7 cellular contexts compared by ENCODE assay signal in genomic region chr11:3581389-3581725, GRCh38.
DNase-seq lines count a peak whose midpoint lies in the region; ATAC-seq and TF ChIP-seq lines count a peak whose summit lies in the region.
"Not testable (repeated sequence)": the region's sequence is repeated elsewhere in the genome, so short reads cannot be mapped to it uniquely, and the experiment has no call there.

No MANE protein-coding gene starts in this region.

- H3K79me2 ChIP-seq in parathyroid adenoma: not testable (repeated sequence)

- H3K36me3 Mint-ChIP-seq in CD8-positive, alpha-beta memory T cell; IgD-negative memory B cell; T-helper 2 cell treated with Interferon-gamma antibody and Interleukin-4, amounts not matched to agents 5 μg/mL and 100 μg/mL, for 36 hours (ENCODE audit: low read depth); activated T-helper 1 cell treated with anti-CD3 and anti-CD28 coated beads, Interleukin-12 subunit alpha, Interleukin-12 subunit beta, Interleukin-2, Interleukin-4 antibody, amounts not matched to agents 30 ng/mL and 10 ng/mL and 1 ng/mL, durations not matched to agents 14 hours and 24 hours and 36 hours (ENCODE audit: low read depth); central memory CD8-positive, alpha-beta T cell (ENCODE audit: insufficient read depth); memory B cell: not testable (repeated sequence)

- not testable (repeated sequence) for H3K9ac ChIP-seq in parathyroid adenoma

- H3K27me3 Mint-ChIP-seq in CD8-positive, alpha-beta memory T cell: peaks cover 21 to 36% of the 10 kb centered on the region in 2 donors
- peaks cover 21% of the 10 kb centered on the region for H3K27me3 Mint-ChIP-seq in IgD-negative memory B cell
- peaks cover 32% of the 10 kb centered on the region for H3K27me3 Mint-ChIP-seq in T-helper 2 cell treated with Interferon-gamma antibody and Interleukin-4, amounts not matched to agents 5 μg/mL and 100 μg/mL, for 36 hours (ENCODE audit: low read depth)
- peaks cover 28% of the 10 kb centered on the region for H3K27me3 Mint-ChIP-seq in activated T-helper 1 cell treated with anti-CD3 and anti-CD28 coated beads, Interleukin-12 subunit alpha, Interleukin-12 subunit beta, Interleukin-2, Interleukin-4 antibody, amounts not matched to agents 30 ng/mL and 10 ng/mL and 1 ng/mL, durations not matched to agents 14 hours and 24 hours and 36 hours (ENCODE audit: insufficient read depth)
- H3K27me3 Mint-ChIP-seq in central memory CD8-positive, alpha-beta T cell: peaks cover 56% of the 10 kb centered on the region
- peaks cover 26% of the 10 kb centered on the region for H3K27me3 Mint-ChIP-seq in memory B cell

- H3K4me1 Mint-ChIP-seq in CD8-positive, alpha-beta memory T cell: peaks cover 5 to 10% (median 7%) of the 10 kb centered on the region in 3 donors
- not testable (repeated sequence) for H3K4me1 Mint-ChIP-seq in IgD-negative memory B cell; T-helper 2 cell treated with Interferon-gamma antibody and Interleukin-4, amounts not matched to agents 5 μg/mL and 100 μg/mL, for 36 hours (ENCODE audit: low read depth); activated T-helper 1 cell treated with anti-CD3 and anti-CD28 coated beads, Interleukin-12 subunit alpha, Interleukin-12 subunit beta, Interleukin-2, Interleukin-4 antibody, amounts not matched to agents 30 ng/mL and 10 ng/mL and 1 ng/mL, durations not matched to agents 14 hours and 24 hours and 36 hours (ENCODE audit: low read depth); central memory CD8-positive, alpha-beta T cell; memory B cell

- POLR2A ChIA-PET in CD8-positive, alpha-beta memory T cell (lab: Charles Lee): not testable (repeated sequence)

- H3K9me3 ChIP-seq in CD8-positive, alpha-beta memory T cell (ENCODE audit: low read length); parathyroid adenoma (ENCODE audit: control insufficient read depth, low read length): not testable (repeated sequence)

- not testable (repeated sequence) for TF ChIP-seq CTCF in parathyroid adenoma (IDR thresholded peaks at IDR 0.05)

- not testable (repeated sequence) for H3K4me2 ChIP-seq in parathyroid adenoma (ENCODE audit: low read length)

- H3K27me3 ChIP-seq in CD8-positive, alpha-beta memory T cell (ENCODE audit: insufficient read depth, low read length, poor library complexity, severe bottlenecking); parathyroid adenoma (ENCODE audit: control insufficient read depth, insufficient read depth, low read length): not testable (repeated sequence)

- not testable (repeated sequence) for H3K27ac Mint-ChIP-seq in CD8-positive, alpha-beta memory T cell; T-helper 2 cell treated with Interferon-gamma antibody and Interleukin-4, amounts not matched to agents 5 μg/mL and 100 μg/mL, for 36 hours; central memory CD8-positive, alpha-beta T cell (ENCODE audit: low read depth); memory B cell
- peak overlapping the region in 1 of 3 donors; percentile 79 for H3K27ac Mint-ChIP-seq in IgD-negative memory B cell
- peak overlapping the region; percentile 40 for H3K27ac Mint-ChIP-seq in activated T-helper 1 cell treated with anti-CD3 and anti-CD28 coated beads, Interleukin-12 subunit alpha, Interleukin-12 subunit beta, Interleukin-2, Interleukin-4 antibody, amounts not matched to agents 30 ng/mL and 10 ng/mL and 1 ng/mL, durations not matched to agents 14 hours and 24 hours and 36 hours

- H3K4me1 ChIP-seq in CD8-positive, alpha-beta memory T cell (ENCODE audit: insufficient read depth, low read length); parathyroid adenoma: not testable (repeated sequence)

- CTCF ChIA-PET in CD8-positive, alpha-beta memory T cell (lab: Charles Lee): interaction anchor here (0.8 kb wide), 1 partner anchor 92 kb away, joined by 4 read pairs; no protein-coding TSS in a partner anchor

- not testable (repeated sequence) for ATAC-seq in central memory CD8-positive, alpha-beta T cell (replicated peaks; ENCODE audit: extremely low read depth, poor library complexity, severe bottlenecking); memory B cell (ENCODE audit: low read depth)

- intact Hi-C loops in activated T-helper 1 cell treated with anti-CD3 and anti-CD28 coated beads, Interleukin-12 subunit alpha, Interleukin-12 subunit beta, Interleukin-2, Interleukin-4 antibody, amounts not matched to agents 30 ng/mL and 10 ng/mL and 1 ng/mL, durations not matched to agents 14 hours and 24 hours and 36 hours (cut with micrococcal nuclease): loop anchor here (2.0 kb wide), 1 partner anchor 127 kb away; no protein-coding TSS in a partner anchor

- DNase-seq in CD8-positive, alpha-beta memory T cell; T-helper 2 cell treated with Interferon-gamma antibody and Interleukin-4, amounts not matched to agents 5 μg/mL and 100 μg/mL, for 36 hours (ENCODE audit: low spot score); activated T-helper 1 cell treated with anti-CD3 and anti-CD28 coated beads, Interleukin-12 subunit alpha, Interleukin-12 subunit beta, Interleukin-2, Interleukin-4 antibody, amounts not matched to agents 30 ng/mL and 10 ng/mL and 1 ng/mL, durations not matched to agents 14 hours and 24 hours and 36 hours (ENCODE audit: low spot score); central memory CD8-positive, alpha-beta T cell (ENCODE audit: low spot score in 2 of 2); memory B cell (ENCODE audit: low spot score in 2 of 2): not testable (repeated sequence)

- not testable (repeated sequence) for H3K9me3 Mint-ChIP-seq in CD8-positive, alpha-beta memory T cell; IgD-negative memory B cell; T-helper 2 cell treated with Interferon-gamma antibody and Interleukin-4, amounts not matched to agents 5 μg/mL and 100 μg/mL, for 36 hours; activated T-helper 1 cell treated with anti-CD3 and anti-CD28 coated beads, Interleukin-12 subunit alpha, Interleukin-12 subunit beta, Interleukin-2, Interleukin-4 antibody, amounts not matched to agents 30 ng/mL and 10 ng/mL and 1 ng/mL, durations not matched to agents 14 hours and 24 hours and 36 hours; central memory CD8-positive, alpha-beta T cell; memory B cell

- H3K27ac ChIP-seq in CD8-positive, alpha-beta memory T cell (ENCODE audit: low read depth, low read length); parathyroid adenoma: not testable (repeated sequence)

- not testable (repeated sequence) for H3K4me3 ChIP-seq in CD8-positive, alpha-beta memory T cell (ENCODE audit: low read length); parathyroid adenoma (ENCODE audit: low read depth, low read length)

- not testable (repeated sequence) for H3K36me3 ChIP-seq in CD8-positive, alpha-beta memory T cell (ENCODE audit: insufficient read depth, low read length); parathyroid adenoma (ENCODE audit: control insufficient read depth, insufficient read depth, low read length)

- peak overlapping the region; percentile 38 for H2AFZ ChIP-seq in parathyroid adenoma

- peak overlapping the region; percentile 20 to 82 (median 63) for H3K4me3 Mint-ChIP-seq in CD8-positive, alpha-beta memory T cell
- H3K4me3 Mint-ChIP-seq in IgD-negative memory B cell: peak overlapping the region in 3 of 4 donors; percentile 24 to 89 (median 66)
- H3K4me3 Mint-ChIP-seq in T-helper 2 cell treated with Interferon-gamma antibody and Interleukin-4, amounts not matched to agents 5 μg/mL and 100 μg/mL, for 36 hours: peak overlapping the region; percentile 65
- H3K4me3 Mint-ChIP-seq in activated T-helper 1 cell treated with anti-CD3 and anti-CD28 coated beads, Interleukin-12 subunit alpha, Interleukin-12 subunit beta, Interleukin-2, Interleukin-4 antibody, amounts not matched to agents 30 ng/mL and 10 ng/mL and 1 ng/mL, durations not matched to agents 14 hours and 24 hours and 36 hours: peak overlapping the region; percentile 63
- peak overlapping the region; percentile 65 for H3K4me3 Mint-ChIP-seq in central memory CD8-positive, alpha-beta T cell
- H3K4me3 Mint-ChIP-seq in memory B cell: peak overlapping the region; percentile 71
